18 cellular contexts compared by ENCODE assay signal in genomic region chr5:58454025-58454424, GRCh38. TPM values are rescaled to one million over a fixed set of nuclear protein-coding genes. Genes with fewer than 3 reads are reported as not detected.
DNase-seq lines count a peak whose midpoint lies in the region; ATAC-seq and TF ChIP-seq lines count a peak whose summit lies in the region.
"Had no signal": no experiment of that assay in that cellular context is flagged by ENCODE, and none has a peak within 500 bp of the region (broad histone marks: within the 10 kb centered on the region; RNA-seq: fewer than 3 reads in every experiment).

No MANE protein-coding gene starts in this region.

- H3K4me2 ChIP-seq in fibroblast of lung (ENCODE audit: extremely low read depth, insufficient read depth, low read length), result peak overlapping the region; percentile 11

- H3K79me2 ChIP-seq in ACC112 (ENCODE audit: control insufficient read depth, insufficient read depth, low read length, unreplicated experiment), result peaks cover 24% of the 10 kb centered on the region
- peaks cover 22% of the 10 kb centered on the region for H3K79me2 ChIP-seq in fibroblast of lung (ENCODE audit: control insufficient read depth, insufficient read depth, low read length)

- H3K4me3 ChIP-seq in ACC112 (ENCODE audit: low read depth, low read length) (peak overlapping the region; percentile 90; the same call in 1 of the 2 replicates), RWPE2 (ENCODE audit: severe bottlenecking) (no peak overlapping the region), fibroblast of lung (replicated peaks in 1 of 4; ENCODE audit: control extremely low read depth in 1 of 4, insufficient read depth in 1 of 4, low read depth in 3 of 4, low read length in 4 of 4) (peak overlapping the region in 2 of 4 experiments; percentile 2 to 89), mucosa of descending colon (no peak overlapping the region)
- H3K4me3 ChIP-seq: Peyer's patch had no signal

- intact Hi-C loops in mucosa of descending colon (cut with DNase I, micrococcal nuclease), result loop anchor here in 1 of 2 donors (10.0 kb wide), 1 partner anchor 669 kb away; no protein-coding TSS in a partner anchor

- no peak for ATAC-seq in RWPE2 (ENCODE audit: low read depth)
- peak; percentile 93 for ATAC-seq in mucosa of descending colon
- ATAC-seq in HG03432 (IDR thresholded peaks at IDR 0.05; ENCODE audit: unreplicated experiment), result no peak

- DNase-seq in RWPE2 (ENCODE audit: low spot score) (no peak), fibroblast of lung (ENCODE audit: low read depth in 2 of 2) (no peak), mucosa of descending colon (peak in 1 of 3 donors; percentile 33), DMS53 (lab: John Stamatoyannopoulos, UW) (no peak), cerebellar nuclear complex (lab: John Stamatoyannopoulos, UW) (no peak), DMS79 (lab: John Stamatoyannopoulos, UW) (no peak)
- DNase-seq: activated effector memory CD4-positive, alpha-beta T cell treated with anti-CD3 and anti-CD28 coated beads, Interleukin-2, amount 50 U/mL, for 16 hours; Caco-2; dermis blood vessel endothelial cell; H9; MM.1S; NCI-H2029 treated with DMSO at 0.1 percent for 48 hours; NCI-H69; Peyer's patch; stimulated activated naive CD4-positive, alpha-beta T cell had no signal

- H2AFZ ChIP-seq in ACC112 (ENCODE audit: low read length, unreplicated experiment), result no peak overlapping the region
- no peak overlapping the region for H2AFZ ChIP-seq in fibroblast of lung (ENCODE audit: low read length)

- H3K27me3 ChIP-seq in ACC112 (ENCODE audit: insufficient read depth, low read length) (no peaks in the 10 kb centered on the region), RWPE2 (ENCODE audit: insufficient read depth, poor library complexity, severe bottlenecking) (no peaks in the 10 kb centered on the region), fibroblast of lung (ENCODE audit: control insufficient read depth, insufficient read depth, low read length) (no peaks in the 10 kb centered on the region)
- H3K27me3 ChIP-seq: Peyer's patch had no signal

- H3K9ac ChIP-seq in fibroblast of lung (ENCODE audit: insufficient read depth, low read length), result no peak overlapping the region

- TF ChIP-seq CTCF in RWPE2 (IDR thresholded peaks at IDR 0.05; ENCODE audit: poor library complexity, severe bottlenecking), result no peak
- no peak for TF ChIP-seq CTCF in fibroblast of lung (conservative IDR thresholded peaks at IDR 0.05 in 1 of 2, IDR thresholded peaks at IDR 0.05 in 1 of 2; ENCODE audit: low read depth in 1 of 2, low read length in 2 of 2)
- TF ChIP-seq CTCF in mucosa of descending colon (IDR thresholded peaks at IDR 0.05), result no peak

- no peaks in the 10 kb centered on the region for H3K9me3 ChIP-seq in RWPE2 (ENCODE audit: severe bottlenecking)
- no peaks in the 10 kb centered on the region for H3K9me3 ChIP-seq in fibroblast of lung (ENCODE audit: control insufficient read depth, insufficient read depth, low read depth, low read length)
- H3K9me3 ChIP-seq in mucosa of descending colon, result no peaks in the 10 kb centered on the region
- H3K9me3 ChIP-seq: Caco-2, Peyer's patch had no signal

- H3K4me1 ChIP-seq in ACC112 (ENCODE audit: control insufficient read depth, insufficient read depth, low read length, unreplicated experiment) (peaks cover 6% of the 10 kb centered on the region), RWPE2 (ENCODE audit: insufficient read depth, poor library complexity, severe bottlenecking) (peaks cover 37% of the 10 kb centered on the region), fibroblast of lung (ENCODE audit: control insufficient read depth, extremely low read depth, insufficient read depth, low read length) (no peaks in the 10 kb centered on the region), mucosa of descending colon (ENCODE audit: low read depth) (peaks cover 3% of the 10 kb centered on the region)
- H3K4me1 ChIP-seq: Caco-2 had no signal

- H3K36me3 ChIP-seq in ACC112 (ENCODE audit: insufficient read depth, low read length) (peaks cover 64% of the 10 kb centered on the region), RWPE2 (ENCODE audit: low read depth) (peaks cover 66% of the 10 kb centered on the region), fibroblast of lung (ENCODE audit: control insufficient read depth, insufficient read depth, low read length) (peaks cover 13% of the 10 kb centered on the region), mucosa of descending colon (ENCODE audit: low read depth) (no peaks in the 10 kb centered on the region)

- no peaks in the 10 kb centered on the region for H4K20me1 ChIP-seq in fibroblast of lung (ENCODE audit: control insufficient read depth, extremely low read depth, insufficient read depth, low read length)

- H3K27ac ChIP-seq in ACC112 (ENCODE audit: low read depth, low read length) (no peak overlapping the region), RWPE2 (ENCODE audit: poor library complexity, severe bottlenecking) (peak overlapping the region; percentile 35), fibroblast of lung (ENCODE audit: insufficient read depth, low read length) (no peak overlapping the region)
- H3K27ac ChIP-seq: Peyer's patch, VCaP had no signal

RNA-seq across cellular contexts. Expression of gene PLK2, which starts 5.9 kb away (rescaled TPM):
- total RNA-seq in fibroblast of lung (835 and 983 TPM in 2 replicates), mucosa of descending colon (10 to 100 TPM; 13.0 to 24.7 (median 14.5) TPM)
- 26.8 and 59.4 TPM in 2 replicates for polyA plus RNA-seq in fibroblast of lung
- 24.9 and 57.2 TPM in 2 replicates for polyA plus RNA-seq in fibroblast of lung (2012)
- polyA minus RNA-seq in fibroblast of lung (ENCODE audit: low replicate concordance), result 19.9 and 78.0 TPM in 2 replicates

RNA-seq across cellular contexts. Expression of gene GAPT, which starts 37.2 kb away (rescaled TPM):
- total RNA-seq in fibroblast of lung, result not detected in 2 replicates
- not detected in 2 replicates for polyA plus RNA-seq in fibroblast of lung
- not detected in 2 replicates for polyA plus RNA-seq in fibroblast of lung (2012)
- not detected in 2 replicates for polyA minus RNA-seq in fibroblast of lung (ENCODE audit: low replicate concordance)
- total RNA-seq in mucosa of descending colon, result under 1 TPM; 0.17 to 0.98 (median 0.43) TPM
- total RNA-seq: Caco-2, dermis blood vessel endothelial cell, H9 had no signal

Comparison
In these comparisons a context has a peak if more than half of its experiments do, and no peak if none do; other contexts are left out.
1. RNA of gene PLK2, which starts 5.9 kb away (total RNA-seq): 835 to 983 TPM in fibroblast of lung; 13.0 to 24.7 TPM in mucosa of descending colon; every median in the first group is over 10 times any median in the second.